ENCODE assay signal across 13 cellular contexts in genomic region chr14:96246535-96246839, GRCh38. TPM values are rescaled to one million over a fixed set of nuclear protein-coding genes. Genes with fewer than 3 reads are reported as not detected.
DNase-seq lines count a peak whose midpoint lies in the region; ATAC-seq, FAIRE-seq and TF ChIP-seq lines count a peak whose summit lies in the region.
"Had no signal": no experiment of that assay in that cellular context is flagged by ENCODE, and none has a peak within 500 bp of the region (broad histone marks: within the 10 kb centered on the region; RNA-seq: fewer than 3 reads in every experiment).

No MANE protein-coding gene starts in this region.

- 0% methylated on average over 1 of the region's 1 CpG for WGBS in K562 (ENCODE audit: insufficient coverage, low coverage, missing lambda C conversion rate)
- 93 to 100% methylated on average over 1 of the region's 1 CpG for WGBS in lung, 2 donors

- no peak for TF ChIP-seq EP300 in K562 (IDR thresholded peaks at IDR 0.05; ENCODE audit: low read length)

- no peaks in the 10 kb centered on the region for H3K9me3 Mint-ChIP-seq in activated CD4-positive, alpha-beta T cell treated with anti-CD3 and anti-CD28 coated beads, Interleukin-2, amount 10 ng/mL, durations not matched to agents 7 days and 5 days
- no peaks in the 10 kb centered on the region for H3K9me3 Mint-ChIP-seq in immature natural killer cell

- H3K9me3 ChIP-seq in MG63 (no peaks in the 10 kb centered on the region), K562 (replicated peaks; ENCODE audit: control insufficient read depth, insufficient read depth, low read depth, low read length) (no peaks in the 10 kb centered on the region), lung (ENCODE audit: control insufficient read depth in 2 of 2, insufficient read depth in 1 of 2, low read length in 1 of 2) (no peaks in the 10 kb centered on the region)
- H3K9me3 ChIP-seq: right lobe of liver had no signal

- no peak for FAIRE-seq in K562 (lab: Jason Lieb, UNC)

- TF ChIP-seq CTCF in K562 (IDR thresholded peaks at IDR 0.05 in 2 of 3, conservative IDR thresholded peaks at IDR 0.05 in 1 of 3; ENCODE audit: insufficient read depth in 2 of 3, low read depth in 1 of 3, low read length in 3 of 3) = no peak
- no peak for TF ChIP-seq CTCF in lung (IDR thresholded peaks at IDR 0.05; ENCODE audit: control extremely low read depth, extremely low read depth)

- H3K4me3 ChIP-seq in MG63 (no peak overlapping the region), K562 (no peak overlapping the region), lung (no peak overlapping the region)
- H3K4me3 ChIP-seq: right lobe of liver, SK-N-MC had no signal

- TF ChIP-seq RAD21 in K562 (CRISPR knock-in tag; conservative IDR thresholded peaks at IDR 0.05 in 1 of 2, IDR thresholded peaks at IDR 0.05 in 1 of 2) = no peak

- peak; percentile 12 for DNase-seq in CD1c-positive myeloid dendritic cell (ENCODE audit: extremely low spot score)
- peak; percentile 75 for DNase-seq in MG63
- DNase-seq in K562 (ENCODE audit: extremely low read depth in 1 of 4, low spot score in 3 of 4) = no peak
- no peak for DNase-seq in lung (ENCODE audit: low spot score)
- no peak for DNase-seq in activated CD4-positive, alpha-beta T cell treated with anti-CD3 and anti-CD28 coated beads, Interleukin-2, amount 10 ng/mL, durations not matched to agents 7 days and 5 days
- no peak for DNase-seq in stimulated activated naive CD4-positive, alpha-beta T cell (lab: John Stamatoyannopoulos, UW)
- DNase-seq in immature natural killer cell = no peak
- DNase-seq: GDM1, NCI-H1694 treated with DMSO at 0.1 percent for 48 hours, right lobe of liver had no signal

- H4K20me1 ChIP-seq in K562 (replicated peaks; ENCODE audit: control insufficient read depth, insufficient read depth, low read length) = no peaks in the 10 kb centered on the region

- no peak for TF ChIP-seq POLR2A in K562 (conservative IDR thresholded peaks at IDR 0.05)

- POLR2A ChIA-PET in K562 (lab: Yijun Ruan, JAX) = interaction anchor here (0.6 to 0.7 kb wide), 2 partner anchors 13 to 262 kb away, joined by 3 to 4 read pairs; no protein-coding TSS in a partner anchor
- POLR2A ChIA-PET in activated CD4-positive, alpha-beta T cell treated with anti-CD3 and anti-CD28 coated beads, Interleukin-2, amount 10 ng/mL, durations not matched to agents 7 days and 5 days (lab: Charles Lee) = no interaction called here

- H2AFZ ChIP-seq in K562 (ENCODE audit: low read depth, low read length) = no peak overlapping the region

- H3K27ac ChIP-seq in K562 (ENCODE audit: extremely low read depth, low read depth, low read length) (no peak overlapping the region), lung (ENCODE audit: low read depth in 1 of 2, low read length in 1 of 2) (no peak overlapping the region)
- H3K27ac ChIP-seq: right lobe of liver, SK-N-MC had no signal

- H3K9ac ChIP-seq in K562 (ENCODE audit: insufficient read depth in 1 of 2, low read depth in 2 of 2, low read length in 2 of 2) = no peak overlapping the region

- H3K27me3 ChIP-seq in MG63 (no peaks in the 10 kb centered on the region), K562 (ENCODE audit: control insufficient read depth in 2 of 2, insufficient read depth in 2 of 2, low read length in 2 of 2) (peaks cover 0 to under 1% of the 10 kb centered on the region in 2 experiments; a peak in 1 of 5 replicates), lung (ENCODE audit: control insufficient read depth, insufficient read depth) (no peaks in the 10 kb centered on the region)
- H3K27me3 ChIP-seq: right lobe of liver had no signal

- no peak overlapping the region for H3K4me3 Mint-ChIP-seq in activated CD4-positive, alpha-beta T cell treated with anti-CD3 and anti-CD28 coated beads, Interleukin-2, amount 10 ng/mL, durations not matched to agents 7 days and 5 days
- H3K4me3 Mint-ChIP-seq in immature natural killer cell = no peak overlapping the region

- intact Hi-C loops in K562 (cut with micrococcal nuclease) = no loop called here

- ATAC-seq in K562 (no peak), lung (ENCODE audit: insufficient read depth, low FRiP score) (peak; percentile 85), GM19452 (IDR thresholded peaks at IDR 0.05; ENCODE audit: unreplicated experiment) (no peak)

- in situ Hi-C loops in K562 (cut with MboI) = no loop called here

- no peak overlapping the region for H3K27ac Mint-ChIP-seq in activated CD4-positive, alpha-beta T cell treated with anti-CD3 and anti-CD28 coated beads, Interleukin-2, amount 10 ng/mL, durations not matched to agents 7 days and 5 days
- no peak overlapping the region for H3K27ac Mint-ChIP-seq in immature natural killer cell

- no peaks in the 10 kb centered on the region for H3K79me2 ChIP-seq in K562 (ENCODE audit: control insufficient read depth, insufficient read depth, low read length)

- H3K4me2 ChIP-seq in K562 (ENCODE audit: insufficient read depth, low read length) = no peak overlapping the region

- BruUV-seq in K562 (replicated peaks; lab: Mats Ljungman, UMichigan) = no TSS peak

- no peaks in the 10 kb centered on the region for H3K4me1 Mint-ChIP-seq in activated CD4-positive, alpha-beta T cell treated with anti-CD3 and anti-CD28 coated beads, Interleukin-2, amount 10 ng/mL, durations not matched to agents 7 days and 5 days
- H3K4me1 Mint-ChIP-seq in immature natural killer cell = no peaks in the 10 kb centered on the region

- H3K36me3 ChIP-seq in MG63 = peaks cover 7% of the 10 kb centered on the region
- H3K36me3 ChIP-seq in K562 (ENCODE audit: control insufficient read depth, insufficient read depth, low read length) = no peaks in the 10 kb centered on the region
- no peaks in the 10 kb centered on the region for H3K36me3 ChIP-seq in lung (ENCODE audit: control insufficient read depth in 2 of 2, insufficient read depth in 2 of 2, low read length in 2 of 2)
- H3K36me3 ChIP-seq: right lobe of liver had no signal

- no peaks in the 10 kb centered on the region for H3K36me3 Mint-ChIP-seq in activated CD4-positive, alpha-beta T cell treated with anti-CD3 and anti-CD28 coated beads, Interleukin-2, amount 10 ng/mL, durations not matched to agents 7 days and 5 days (ENCODE audit: low read depth)
- H3K36me3 Mint-ChIP-seq in immature natural killer cell = no peaks in the 10 kb centered on the region

- H3K27me3 Mint-ChIP-seq in activated CD4-positive, alpha-beta T cell treated with anti-CD3 and anti-CD28 coated beads, Interleukin-2, amount 10 ng/mL, durations not matched to agents 7 days and 5 days = peaks cover 4% of the 10 kb centered on the region
- peaks cover 5 to 8% (median 6%) of the 10 kb centered on the region in 3 donors for H3K27me3 Mint-ChIP-seq in immature natural killer cell (ENCODE audit: low read depth in 3 of 3)

- CTCF ChIA-PET in K562 (lab: Yijun Ruan, JAX; ENCODE audit: low intra/inter-chr PET ratio) = no interaction called here
- CTCF ChIA-PET in activated CD4-positive, alpha-beta T cell treated with anti-CD3 and anti-CD28 coated beads, Interleukin-2, amount 10 ng/mL, durations not matched to agents 7 days and 5 days (lab: Charles Lee) = interaction anchor here (1.3 kb wide), 1 partner anchor 27 kb away, joined by 4 read pairs; no protein-coding TSS in a partner anchor

- H3K4me1 ChIP-seq in K562 (replicated peaks in 1 of 2; ENCODE audit: control insufficient read depth in 2 of 2, insufficient read depth in 2 of 2, low read length in 2 of 2) (no peaks in the 10 kb centered on the region), lung (ENCODE audit: control insufficient read depth in 2 of 2, insufficient read depth in 2 of 2, low read length in 2 of 2) (peaks cover 0 to 1% of the 10 kb centered on the region in 2 donors)
- H3K4me1 ChIP-seq: right lobe of liver had no signal

- no peaks in the 10 kb centered on the region for H3K9me1 ChIP-seq in K562 (ENCODE audit: control insufficient read depth, insufficient read depth, low read length)

RNA-seq across cellular contexts. Expression of gene BDKRB1, which starts 9.5 kb away (rescaled TPM):
- total RNA-seq in MG63 (2014; rRNA removed; shearing (Covaris generic); ENCODE audit: low replicate concordance) = 30.5 and 40.5 TPM in 2 replicates
- not detected in 2 replicates for total RNA-seq in K562 (2011; cell fraction: chromatin; rRNA removed; ENCODE audit: low replicate concordance)
- total RNA-seq in K562 (2011; cell fraction: nucleolus; rRNA removed) = not detected in 2 replicates
- total RNA-seq in K562 (2011; cell fraction: nucleoplasm; rRNA removed) = not detected in 2 replicates
- 0.09 and 0.29 TPM in 2 replicates for total RNA-seq in K562 (2014; rRNA removed)
- total RNA-seq in K562 (2014; rRNA removed; fragmentation: Illumina TruSeq; extraction: Trizol) = 0.07 and 0.13 TPM in 2 replicates
- total RNA-seq in K562 (2015; rRNA removed; fragmentation: Illumina TruSeq; extraction: Trizol) = 0.22 TPM in 1 of 2 replicates, not detected in the other
- 0.09 and 0.20 TPM in 2 replicates for total RNA-seq in K562 (2021)
- polyA plus RNA-seq in K562 (2011; rRNA removed) = 0.10 TPM in 1 of 2 replicates, not detected in the other
- polyA plus RNA-seq in K562 (2011; cell fraction: cytosol; rRNA removed) = 0.12 TPM in 1 of 2 replicates, not detected in the other
- 0.13 TPM in 1 of 2 replicates, not detected in the other for polyA plus RNA-seq in K562 (2011; cell fraction: nucleus; rRNA removed)
- polyA plus RNA-seq in K562 (2012) = 0.18 and 0.58 TPM in 2 replicates
- 0.06 and 0.11 TPM in 2 replicates for polyA plus RNA-seq in K562 (2014; fragmentation: Illumina TruSeq; extraction: Trizol)
- under 1 TPM in 1 of 2 experiments, not detected in 1; 0.06 TPM for polyA plus RNA-seq in K562 (2014; fragmentation: Nextera tagmentation; extraction: Ambion mirVana)
- polyA plus RNA-seq in K562 (2014; rRNA removed) = 0.23 TPM in 1 of 2 replicates, not detected in the other
- polyA minus RNA-seq in K562 (2011; rRNA and poly(A)+ RNA removed) = not detected in 2 replicates
- polyA minus RNA-seq in K562 (2011; cell fraction: cytosol; rRNA and poly(A)+ RNA removed) = not detected in 2 replicates
- 0.27 TPM in 1 of 2 replicates, not detected in the other for polyA minus RNA-seq in K562 (2011; cell fraction: nucleus; rRNA and poly(A)+ RNA removed)
- total RNA-seq in lung = under 1 TPM; 0.18 to 0.23 TPM
- polyA plus RNA-seq in lung = 1 to 10 TPM in 1 of 2 donors, under 1 TPM in 1; 0.61 to 5.4 TPM
- not detected for total RNA-seq in activated CD4-positive, alpha-beta T cell treated with anti-CD3 and anti-CD28 coated beads, Interleukin-2, amount 10 ng/mL, durations not matched to agents 7 days and 5 days
- polyA plus RNA-seq in immature natural killer cell = not detected
- total RNA-seq: cerebellum had no signal

RNA-seq across cellular contexts. Expression of gene BDKRB2, which starts 41.8 kb away (rescaled TPM):
- total RNA-seq in MG63 (2014; rRNA removed; shearing (Covaris generic); ENCODE audit: low replicate concordance) = 8.0 and 8.8 TPM in 2 replicates
- total RNA-seq in K562 (2011; cell fraction: chromatin; rRNA removed; ENCODE audit: low replicate concordance) = not detected in 2 replicates
- total RNA-seq in K562 (2011; cell fraction: nucleolus; rRNA removed) = not detected in 2 replicates
- total RNA-seq in K562 (2011; cell fraction: nucleoplasm; rRNA removed) = not detected in 2 replicates
- total RNA-seq in K562 (2014; rRNA removed) = not detected in 2 replicates
- total RNA-seq in K562 (2014; rRNA removed; fragmentation: Illumina TruSeq; extraction: Trizol) = not detected in 2 replicates
- not detected in 2 replicates for total RNA-seq in K562 (2015; rRNA removed; fragmentation: Illumina TruSeq; extraction: Trizol)
- total RNA-seq in K562 (2021) = 0.02 TPM in 1 of 2 replicates, not detected in the other
- polyA plus RNA-seq in K562 (2011; rRNA removed) = not detected in 2 replicates
- not detected in 2 replicates for polyA plus RNA-seq in K562 (2011; cell fraction: cytosol; rRNA removed)
- polyA plus RNA-seq in K562 (2011; cell fraction: nucleus; rRNA removed) = not detected in 2 replicates
- polyA plus RNA-seq in K562 (2012) = not detected in 2 replicates
- polyA plus RNA-seq in K562 (2014; fragmentation: Illumina TruSeq; extraction: Trizol) = not detected in 2 replicates
- not detected for polyA plus RNA-seq in K562 (2014; fragmentation: Nextera tagmentation; extraction: Ambion mirVana)
- polyA plus RNA-seq in K562 (2014; rRNA removed) = not detected in 2 replicates
- not detected in 2 replicates for polyA minus RNA-seq in K562 (2011; rRNA and poly(A)+ RNA removed)
- polyA minus RNA-seq in K562 (2011; cell fraction: cytosol; rRNA and poly(A)+ RNA removed) = not detected in 2 replicates
- not detected in 2 replicates for polyA minus RNA-seq in K562 (2011; cell fraction: nucleus; rRNA and poly(A)+ RNA removed)
- total RNA-seq in lung = 1 to 10 TPM; 2.1 to 2.6 TPM
- polyA plus RNA-seq in lung = 1 to 10 TPM in 1 of 2 donors, under 1 TPM in 1; 0.77 to 5.8 TPM
- total RNA-seq in activated CD4-positive, alpha-beta T cell treated with anti-CD3 and anti-CD28 coated beads, Interleukin-2, amount 10 ng/mL, durations not matched to agents 7 days and 5 days = not detected
- polyA plus RNA-seq in immature natural killer cell = not detected

Comparison
In these comparisons a context has a peak if more than half of its experiments do, and no peak if none do; other contexts are left out.
1. DNase-seq: peak in CD1c-positive myeloid dendritic cell (single experiment) and MG63 (single experiment); none in K562 (0 of 4), lung (single experiment), activated CD4-positive, alpha-beta T cell treated with anti-CD3 and anti-CD28 coated beads, Interleukin-2, amount 10 ng/mL, durations not matched to agents 7 days and 5 days (single experiment), stimulated activated naive CD4-positive, alpha-beta T cell (0 of 6) and immature natural killer cell (0 of 3).
2. RNA of gene BDKRB1, which starts 9.5 kb away (total RNA-seq): 30.5 to 40.5 TPM in MG63; 0.18 to 0.23 TPM in lung, 0.07 to 0.29 TPM in K562 and not detected in activated CD4-positive, alpha-beta T cell treated with anti-CD3 and anti-CD28 coated beads, Interleukin-2, amount 10 ng/mL, durations not matched to agents 7 days and 5 days; every median in the first group is over 10 times any median in the second.